Comparison of ENCODE assay signal across 23 cellular contexts in genomic region chr15:29550834-29551465, GRCh38.
A peak's percentile ranks its signal among the peaks of the same experiment; 100 is the strongest.
DNase-seq lines count a peak whose midpoint lies in the region; ATAC-seq, FAIRE-seq and TF ChIP-seq lines count a peak whose summit lies in the region.
"Had no signal": no experiment of that assay in that cellular context is flagged by ENCODE, and none has a peak within 500 bp of the region (broad histone marks: within the 10 kb centered on the region; RNA-seq: fewer than 3 reads in every experiment).

No MANE protein-coding gene starts in this region.

- no peaks in the 10 kb centered on the region for H3K36me3 ChIP-seq in mammary epithelial cell (ENCODE audit: insufficient read depth, low read length)
- H3K36me3 ChIP-seq in H1 (ENCODE audit: control insufficient read depth in 2 of 4, insufficient read depth in 4 of 4, low read length in 3 of 4), result no peaks in the 10 kb centered on the region
- H3K36me3 ChIP-seq: MG63, SJSA1 had no signal

- H3K23me2 ChIP-seq in H1 (ENCODE audit: low read depth, low read length), result no peaks in the 10 kb centered on the region

- peak; percentile 31 for DNase-seq in MCF 10A (ENCODE audit: unreplicated experiment)
- no peak for DNase-seq in mammary epithelial cell
- DNase-seq in NCI-H69 (lab: John Stamatoyannopoulos, UW), result peak; percentile 41
- DNase-seq in H1 (ENCODE audit: low read depth in 1 of 2, low spot score in 2 of 2), result no peak
- peak; percentile 25 for DNase-seq in renal cortical epithelial cell (ENCODE audit: low read depth)
- DNase-seq in dedifferentiated amniotic fluid mesenchymal stem cell (ENCODE audit: extremely low spot score), result no peak
- no peak for DNase-seq in GM19238 (ENCODE audit: insufficient read length, low spot score)
- DNase-seq: DMS53, H9, Karpas-422, MG63, NCI-H187, NCI-H2107, NCI-H774, OCI-M1 had no signal

- TF ChIP-seq EP300 in H1 (IDR thresholded peaks at IDR 0.05; ENCODE audit: borderline replicate concordance in 1 of 2, low read depth in 2 of 2, low read length in 2 of 2), result no peak

- POLR2A ChIA-PET in MCF 10A (lab: Yijun Ruan, JAX), result interaction anchor here (0.7 to 1.5 kb wide), 3 partner anchors 10 to 95 kb away, joined by 3 to 5 read pairs (median 3); no protein-coding TSS in a partner anchor
- POLR2A ChIA-PET in H1 (lab: Charles Lee; ENCODE audit: partially characterized antibody), result no interaction called here

- TF ChIP-seq RAD21 in H1 (IDR thresholded peaks at IDR 0.05 in 1 of 2, conservative IDR thresholded peaks at IDR 0.05 in 1 of 2; ENCODE audit: low read depth in 2 of 2, low read length in 2 of 2), result no peak

- H3K18ac ChIP-seq in H1 (ENCODE audit: extremely low read depth, low read length), result peak overlapping the region; percentile 68; the same call in 1 of the 2 replicates

- no peaks in the 10 kb centered on the region for H3K36me3 Mint-ChIP-seq in MCF 10A (ENCODE audit: insufficient read depth, unreplicated experiment)
- H3K36me3 Mint-ChIP-seq: CD14-positive monocyte had no signal

- no peaks in the 10 kb centered on the region for H4K20me1 ChIP-seq in mammary epithelial cell (ENCODE audit: insufficient read depth, low read length)
- H4K20me1 ChIP-seq in H1 (replicated peaks in 1 of 2; ENCODE audit: control insufficient read depth in 1 of 2, insufficient read depth in 2 of 2, low read length in 2 of 2), result peaks cover 0 to 3% of the 10 kb centered on the region in 2 experiments

- H3K27ac ChIP-seq in mammary epithelial cell (ENCODE audit: insufficient read depth, low read depth, low read length) (no peak overlapping the region), H1 (ENCODE audit: low read depth, low read length) (no peak overlapping the region)
- H3K27ac ChIP-seq: SJSA1 had no signal

- no peak overlapping the region for H2BK120ac ChIP-seq in H1 (replicated peaks; ENCODE audit: low read depth, low read length)

- no peak for TF ChIP-seq CTCF in MCF 10A (IDR thresholded peaks at IDR 0.05; ENCODE audit: unreplicated experiment)
- no peak for TF ChIP-seq CTCF in mammary epithelial cell (conservative IDR thresholded peaks at IDR 0.05 in 1 of 2, IDR thresholded peaks at IDR 0.05 in 1 of 2; ENCODE audit: extremely low read depth in 1 of 2, insufficient read depth in 1 of 2, low read depth in 1 of 2, low read length in 2 of 2)
- no peak for TF ChIP-seq CTCF in H1 (IDR thresholded peaks at IDR 0.05; ENCODE audit: control extremely low read depth in 1 of 3, insufficient read depth in 1 of 3, low read depth in 1 of 3, low read length in 3 of 3)

- H3K79me2 ChIP-seq in mammary epithelial cell (ENCODE audit: insufficient read depth, low read length), result no peaks in the 10 kb centered on the region
- H3K79me2 ChIP-seq in H1 (ENCODE audit: control insufficient read depth in 1 of 2, insufficient read depth in 2 of 2, low read length in 2 of 2), result peaks cover 0 to 8% of the 10 kb centered on the region in 2 experiments; a peak in 2 of 4 replicates

- H4K91ac ChIP-seq in H1 (replicated peaks; ENCODE audit: insufficient read length, low read length), result peak overlapping the region; percentile 58

- no peak for TF ChIP-seq POLR2A in H1 (IDR thresholded peaks at IDR 0.05; ENCODE audit: control extremely low read depth in 1 of 2, low read depth in 2 of 2, low read length in 2 of 2)

- 43% methylated on average over 5 of the region's 5 CpGs for WGBS in mammary epithelial cell (ENCODE audit: low coverage, missing lambda C conversion rate)
- WGBS in H1 (ENCODE audit: extremely low coverage in 1 of 2, insufficient coverage in 1 of 2, insufficient read length in 1 of 2, insufficient replicate concordance in 2 of 2, low coverage in 1 of 2, low lambda C conversion rate in 2 of 2, missing lambda C conversion rate in 1 of 2), 2 experiments, result 87% methylated on average over 5 of the region's 5 CpGs; no CpG with 5 or more reads in 1 of the 2 experiments

- no peak overlapping the region for H3K4me2 ChIP-seq in mammary epithelial cell (ENCODE audit: insufficient read depth, low read depth, low read length)
- no peak overlapping the region for H3K4me2 ChIP-seq in H1 (ENCODE audit: insufficient read depth in 1 of 2, low read depth in 2 of 2, low read length in 2 of 2)

- in situ Hi-C loops in mammary epithelial cell (cut with MboI; ENCODE audit: low sequenced_read_pairs in 2 of 2), result no loop called here

- H3K4me1 ChIP-seq in mammary epithelial cell (ENCODE audit: insufficient read depth, low read length) (no peaks in the 10 kb centered on the region), H1 (replicated peaks in 1 of 4; ENCODE audit: control insufficient read depth in 3 of 4, insufficient read depth in 4 of 4, low read length in 3 of 4) (peaks cover 0 to 6% (median 1%) of the 10 kb centered on the region in 4 experiments; a peak in 4 of 7 replicates)
- H3K4me1 ChIP-seq: SJSA1 had no signal

- no peak overlapping the region for H2BK20ac ChIP-seq in H1 (ENCODE audit: low read length)

- H3K27ac Mint-ChIP-seq in MCF 10A (ENCODE audit: low read depth, unreplicated experiment), result no peak overlapping the region
- H3K27ac Mint-ChIP-seq: B cell, CD14-positive monocyte had no signal

- dilution Hi-C loops in mammary epithelial cell (cut with HindIII; ENCODE audit: low sequenced_read_pairs), result no loop called here

- H2AFZ ChIP-seq in mammary epithelial cell (ENCODE audit: low read depth, low read length), result no peak overlapping the region
- no peak overlapping the region for H2AFZ ChIP-seq in H1 (ENCODE audit: low read length)

- ATAC-seq in HG03196 (IDR thresholded peaks at IDR 0.05; ENCODE audit: unreplicated experiment), result no peak
- ATAC-seq: Right ventricle myocardium inferior had no signal

- peak overlapping the region; percentile 71; the same call in 1 of the 2 replicates for H2BK12ac ChIP-seq in H1 (ENCODE audit: low read depth, low read length)

- peaks cover 6% of the 10 kb centered on the region for H3K9me3 Mint-ChIP-seq in MCF 10A (ENCODE audit: unreplicated experiment)

- H3K27me3 ChIP-seq in mammary epithelial cell (ENCODE audit: insufficient read depth, low read length), result no peaks in the 10 kb centered on the region
- H3K27me3 ChIP-seq in H1 (replicated peaks in 1 of 4; ENCODE audit: control insufficient read depth in 3 of 4, extremely low read depth in 1 of 4, insufficient read depth in 3 of 4, low read length in 3 of 4), result no peaks in the 10 kb centered on the region
- H3K27me3 ChIP-seq: MG63 had no signal

- H2BK5ac ChIP-seq in H1 (ENCODE audit: low read depth, low read length), result no peak overlapping the region

- 0 out of 2 replicates have a peak overlapping the region, but pooled peaks have one; percentile 1 for H2AK5ac ChIP-seq in H1 (ENCODE audit: low read depth, low read length)

- no peak overlapping the region for H3K14ac ChIP-seq in H1 (ENCODE audit: insufficient read length)

- no peak overlapping the region for H4K5ac ChIP-seq in H1 (ENCODE audit: insufficient read length, low read depth, low read length)

- peak; percentile 24 for FAIRE-seq in H1 (lab: Jason Lieb, UNC)
- FAIRE-seq: D721Med, RCC 7860 had no signal

- H3K9me3 ChIP-seq in mammary epithelial cell (replicated peaks; ENCODE audit: insufficient read depth, low read length) (peaks cover 4% of the 10 kb centered on the region), H1 (ENCODE audit: insufficient read depth in 2 of 2, low read depth in 1 of 2, low read length in 1 of 2) (0 out of 4 replicates have a peak, but pooled peaks cover 0 to 4% of the 10 kb centered on the region in 2 experiments)
- H3K9me3 ChIP-seq: MG63, SJSA1 had no signal

- H3K79me1 ChIP-seq in H1 (ENCODE audit: low read depth, low read length), result no peaks in the 10 kb centered on the region

- H4K8ac ChIP-seq in H1 (ENCODE audit: extremely low read depth, insufficient read depth, low read length), result no peak overlapping the region

- no peak overlapping the region for H3K23ac ChIP-seq in H1 (ENCODE audit: insufficient read length)

- peak overlapping the region; percentile 36 for H3K4ac ChIP-seq in H1 (replicated peaks; ENCODE audit: insufficient read length, low read depth, low read length)

- BruUV-seq in MCF 10A (replicated peaks; lab: Mats Ljungman, UMichigan) (no TSS peak), mammary epithelial cell (replicated peaks; lab: Mats Ljungman, UMichigan) (no TSS peak)

- no peak overlapping the region for H3K56ac ChIP-seq in H1 (replicated peaks; ENCODE audit: insufficient read length, low read depth, low read length)

- H3K9ac ChIP-seq in mammary epithelial cell (ENCODE audit: insufficient read depth, low read length), result no peak overlapping the region
- no peak overlapping the region for H3K9ac ChIP-seq in H1 (replicated peaks in 1 of 4; ENCODE audit: extremely low read depth in 1 of 4, low read depth in 3 of 4, low read length in 3 of 4)

- H3K4me3 Mint-ChIP-seq in MCF 10A (ENCODE audit: unreplicated experiment), result no peak overlapping the region
- H3K4me3 Mint-ChIP-seq: B cell, CD14-positive monocyte, H9 had no signal

- H3K27me3 Mint-ChIP-seq in MCF 10A (ENCODE audit: insufficient read depth, unreplicated experiment), result peaks cover 38% of the 10 kb centered on the region
- H3K27me3 Mint-ChIP-seq: B cell had no signal

- H3K4me3 ChIP-seq in mammary epithelial cell (replicated peaks in 1 of 3; ENCODE audit: insufficient read depth in 1 of 3, low read depth in 2 of 3, low read length in 3 of 3) (no peak overlapping the region), H1 (ENCODE audit: extremely low read depth in 1 of 4, insufficient read depth in 2 of 4, low read depth in 3 of 4, low read length in 4 of 4) (no peak overlapping the region)
- H3K4me3 ChIP-seq: MG63, SJSA1 had no signal

- CTCF ChIA-PET in MCF 10A (lab: Yijun Ruan, JAX), result interaction anchor here (0.5 to 0.6 kb wide), 3 partner anchors 18 to 461 kb away, joined by 3 read pairs; no protein-coding TSS in a partner anchor
- CTCF ChIA-PET in mammary epithelial cell (lab: Charles Lee; ENCODE audit: low non-redundant PET), result no interaction called here
- CTCF ChIA-PET in H1 (lab: Charles Lee; ENCODE audit: partially characterized antibody), result interaction anchor here (0.7 to 1.4 kb wide), 4 partner anchors 11 to 207 kb away, joined by 3 to 5 read pairs (median 4); no protein-coding TSS in a partner anchor

- H2BK15ac ChIP-seq in H1 (ENCODE audit: low read length), result 0 out of 2 replicates have a peak overlapping the region, but pooled peaks have one; percentile 20

- intact Hi-C loops in MCF 10A (cut with micrococcal nuclease), result no loop called here
- intact Hi-C loops in mammary epithelial cell (cut with micrococcal nuclease), result no loop called here

- peaks cover 19% of the 10 kb centered on the region for H3K4me1 Mint-ChIP-seq in MCF 10A (ENCODE audit: insufficient read depth, unreplicated experiment)
- H3K4me1 Mint-ChIP-seq: B cell, CD14-positive monocyte, IgD-negative memory B cell had no signal

TF ChIP-seq in H1, 55 proteins besides CTCF, POLR2A, EP300 and RAD21:
- TF ChIP-seq SIRT6 (IDR thresholded peaks at IDR 0.05; ENCODE audit: low read length) (no peak), HDAC6 (IDR thresholded peaks at IDR 0.05; ENCODE audit: low read depth, low read length) (no peak), TAF7 (optimal IDR thresholded peaks at IDR 0.05; ENCODE audit: borderline replicate concordance, low read depth, low read length) (no peak), CEBPB (IDR thresholded peaks at IDR 0.05; ENCODE audit: low read depth, low read length) (peak; percentile 83; the same call in 1 of the 2 replicates), NANOG (IDR thresholded peaks at IDR 0.05; ENCODE audit: insufficient read depth, low read depth, low read length, poor library complexity, severe bottlenecking) (no peak)

Comparison
In these comparisons a context has a peak if more than half of its experiments do, and no peak if none do; other contexts are left out.
1. DNase-seq: peak in MCF 10A (single experiment), NCI-H69 (single experiment) and renal cortical epithelial cell (single experiment); none in mammary epithelial cell (single experiment), H1 (0 of 2), dedifferentiated amniotic fluid mesenchymal stem cell (single experiment) and GM19238 (single experiment).